7 cellular contexts compared by ENCODE assay signal in the genomic region with DNA sequence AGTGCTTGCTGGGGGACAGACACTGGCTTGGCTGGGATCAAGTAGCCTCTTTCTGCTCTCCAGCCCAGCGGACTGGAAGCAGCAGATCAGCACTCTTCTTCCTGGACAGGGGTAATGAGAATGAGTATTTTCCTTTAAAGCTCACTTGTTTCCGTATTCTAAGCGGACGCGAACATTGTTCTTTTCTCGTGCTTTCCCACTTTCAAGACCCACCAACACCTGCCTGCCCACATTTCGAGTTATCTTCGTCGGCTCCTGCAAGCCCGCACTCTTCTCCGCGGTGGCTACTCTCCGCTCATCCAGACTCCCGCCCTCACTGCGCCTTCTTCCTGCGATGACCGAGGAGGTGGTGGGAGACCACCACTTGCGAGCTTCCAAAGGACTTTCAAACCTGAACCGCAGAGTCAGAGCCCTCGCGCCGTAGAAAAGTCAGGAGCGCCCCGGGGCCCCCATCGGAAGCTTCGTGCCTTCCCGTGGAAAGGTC. TPM values are rescaled to one million over a fixed set of nuclear protein-coding genes. Genes with fewer than 3 reads are reported as not detected.
DNase-seq lines count a peak whose midpoint lies in the region; ATAC-seq and TF ChIP-seq lines count a peak whose summit lies in the region.

No MANE protein-coding gene starts in this region.

- peak; percentile 52 for DNase-seq in GM03348 (ENCODE audit: low spot score)
- DNase-seq in M059J (ENCODE audit: low read depth) = peak; percentile 71
- DNase-seq in epithelial cell of proximal tubule (ENCODE audit: low read depth) = peak; percentile 36
- DNase-seq in thyroid gland = peak; percentile 37 to 40

- H3K4me1 ChIP-seq in mesodermal cell (ENCODE audit: control insufficient read depth, insufficient read depth, low read length, poor library complexity, severe bottlenecking) (no peaks in the 10 kb centered on the region), thyroid gland (peaks cover 24 to 31% of the 10 kb centered on the region in 2 donors)

- intact Hi-C loops in thyroid gland (cut with DNase I) = no loop called here

- WGBS in mesodermal cell (ENCODE audit: insufficient coverage in 2 of 2), 2 experiments = 1 to 2% methylated on average over 14 to 22 of the region's 27 CpGs
- 1% methylated on average over 23 to 27 of the region's 27 CpGs for WGBS in thyroid gland, 2 donors

- H3K27me3 ChIP-seq in thyroid gland = no peaks in the 10 kb centered on the region

- H3K36me3 ChIP-seq in mesodermal cell (ENCODE audit: control insufficient read depth, insufficient read depth, low read length) (no peaks in the 10 kb centered on the region), thyroid gland (no peaks in the 10 kb centered on the region)

- ATAC-seq in GM21515 (IDR thresholded peaks at IDR 0.05; ENCODE audit: unreplicated experiment) = no peak

- no peak overlapping the region for H3K27ac ChIP-seq in mesodermal cell (ENCODE audit: low read depth, low read length, severe bottlenecking)
- peak overlapping the region; percentile 93 to 96 (median 95) for H3K27ac ChIP-seq in thyroid gland

- TF ChIP-seq CTCF in WI38 (IDR thresholded peaks at IDR 0.05; ENCODE audit: low read depth, low read length) (no peak), epithelial cell of proximal tubule (conservative IDR thresholded peaks at IDR 0.05; ENCODE audit: low read depth, low read length) (no peak), thyroid gland (IDR thresholded peaks at IDR 0.05) (no peak)

- H3K9me3 ChIP-seq in mesodermal cell (ENCODE audit: control insufficient read depth, low read length) (no peaks in the 10 kb centered on the region), thyroid gland (no peaks in the 10 kb centered on the region)

- peak overlapping the region; percentile 71 for H3K4me3 ChIP-seq in WI38 (ENCODE audit: low read depth, low read length)
- H3K4me3 ChIP-seq in epithelial cell of proximal tubule (ENCODE audit: low read depth, low read length) = peak overlapping the region; percentile 83
- H3K4me3 ChIP-seq in mesodermal cell (ENCODE audit: extremely low read depth, insufficient read depth, low read length, poor library complexity, severe bottlenecking) = peak overlapping the region; percentile 74
- H3K4me3 ChIP-seq in thyroid gland (replicated peaks in 1 of 3) = peak overlapping the region; percentile 43 to 89 (median 80)

- TF ChIP-seq POLR2A in thyroid gland (IDR thresholded peaks at IDR 0.05) = no peak

RNA-seq across cellular contexts. Expression of a gene that starts 1.6 kb away (rescaled TPM):
- total RNA-seq in M059J (2014; rRNA removed; shearing (Covaris generic)) = 0.84 and 3.7 TPM in 2 replicates
- total RNA-seq in epithelial cell of proximal tubule = 2.4 and 3.2 TPM in 2 replicates
- polyA plus RNA-seq in mesodermal cell (2013, experiment 1 of 2) = 7.7 TPM
- polyA plus RNA-seq in mesodermal cell (2013, experiment 2 of 2) = 6.6 TPM
- 10 to 100 TPM; 47.2 to 77.4 (median 50.4) TPM for total RNA-seq in thyroid gland

Comparison
In these comparisons a context has a peak if more than half of its experiments do, and no peak if none do; other contexts are left out.
1. RNA of a gene that starts 1.6 kb away (total RNA-seq): 47.2 to 77.4 TPM in thyroid gland; 0.84 to 3.7 TPM in M059J and 2.4 to 3.2 TPM in epithelial cell of proximal tubule; every median in the first group is over 10 times any median in the second.
2. Peak in every context shown above with its lines, with median percentiles within 50 percentile points of each other: DNase-seq and H3K4me3 ChIP-seq.